ENCODE assay signal across 8 cellular contexts in genomic region chr18:49487711-49488310, GRCh38. TPM values are rescaled to one million over a fixed set of nuclear protein-coding genes. Genes with fewer than 3 reads are reported as not detected.
DNase-seq lines count a peak whose midpoint lies in the region; ATAC-seq and TF ChIP-seq lines count a peak whose summit lies in the region.

No MANE protein-coding gene starts in this region.

- CTCF ChIA-PET in HEK293T (lab: Yijun Ruan, JAX), result interaction anchor here (1.2 kb wide), 1 partner anchor 23 kb away, joined by 3 read pairs; no protein-coding TSS in a partner anchor

- POLR2A ChIA-PET in HEK293T (lab: Yijun Ruan, JAX), result interaction anchor here (1.1 to 2.1 kb wide), 11 partner anchors 8 to 949 kb away, joined by 3 to 12 read pairs (median 5); partner anchors contain the start of genes CTIF and DYM

- peaks cover 28% of the 10 kb centered on the region for H3K36me3 Mint-ChIP-seq in activated naive CD8-positive, alpha-beta T cell

- peaks cover 65% of the 10 kb centered on the region for H3K4me1 Mint-ChIP-seq in activated naive CD8-positive, alpha-beta T cell (ENCODE audit: low read depth)

- H3K9me3 Mint-ChIP-seq in activated naive CD8-positive, alpha-beta T cell (ENCODE audit: low read depth), result no peaks in the 10 kb centered on the region

- peak; percentile 23 for DNase-seq in stimulated activated CD4-positive, alpha-beta T cell treated with anti-CD3 and anti-CD28 coated beads, Interleukin-15, amount 100 ng/mL, for 24 hours
- no peak for DNase-seq in stimulated activated CD4-positive, alpha-beta T cell treated with anti-CD3 and anti-CD28 coated beads, Interleukin-4, amount 100 ng/mL, for 24 hours
- no peak for DNase-seq in lower lobe of right lung
- no peak for DNase-seq in uterus
- DNase-seq in HEK293T (ENCODE audit: extremely low spot score), result no peak
- no peak for DNase-seq in NCI-H446 (lab: John Stamatoyannopoulos, UW)
- DNase-seq in ecto neural progenitor cell (ENCODE audit: low spot score), result no peak

- H3K36me3 ChIP-seq in lower lobe of right lung, result peaks cover 46% of the 10 kb centered on the region
- no peaks in the 10 kb centered on the region for H3K36me3 ChIP-seq in uterus

- no peak for ATAC-seq in lower lobe of right lung

- H3K27ac ChIP-seq in lower lobe of right lung (peak overlapping the region; percentile 96), uterus (peak overlapping the region; percentile 89 to 96)

- H3K4me3 Mint-ChIP-seq in activated naive CD8-positive, alpha-beta T cell, result peak overlapping the region; percentile 96

- intact Hi-C loops in lower lobe of right lung (cut with DNase I), result no loop called here
- intact Hi-C loops in uterus (cut with DNase I; ENCODE audit: low total_unique reads), result loop anchor here (10.0 kb wide), 1 partner anchor 327 kb away; the partner anchor contains the start of gene ACAA2

- H3K27ac Mint-ChIP-seq in activated naive CD8-positive, alpha-beta T cell, result peak overlapping the region; percentile 96

- peaks cover 56% of the 10 kb centered on the region for H3K4me1 ChIP-seq in lower lobe of right lung
- no peaks in the 10 kb centered on the region for H3K4me1 ChIP-seq in uterus

- H3K27me3 Mint-ChIP-seq in activated naive CD8-positive, alpha-beta T cell, result no peaks in the 10 kb centered on the region

- TF ChIP-seq CTCF in lower lobe of right lung (IDR thresholded peaks at IDR 0.05) (no peak), uterus (IDR thresholded peaks at IDR 0.05) (no peak)

- H3K9me3 ChIP-seq in lower lobe of right lung, result no peaks in the 10 kb centered on the region
- H3K9me3 ChIP-seq in uterus, result no peaks in the 10 kb centered on the region

- no peak for TF ChIP-seq POLR2A in uterus (IDR thresholded peaks at IDR 0.05)

- H3K4me3 ChIP-seq in lower lobe of right lung (peak overlapping the region; percentile 75), uterus (peak overlapping the region; percentile 66 to 81)

- H3K27me3 ChIP-seq in lower lobe of right lung (ENCODE audit: low read depth), result no peaks in the 10 kb centered on the region
- no peaks in the 10 kb centered on the region for H3K27me3 ChIP-seq in uterus

TF ChIP-seq in HEK293T, 16 proteins besides CTCF, POLR2A, EP300 and RAD21:
- TF ChIP-seq HDGF (IDR thresholded peaks at IDR 0.05; ENCODE audit: borderline replicate concordance) (no peak), ELF4 (IDR thresholded peaks at IDR 0.05) (no peak), FOXK2 (IDR thresholded peaks at IDR 0.05) (no peak), LEF1 (IDR thresholded peaks at IDR 0.05; ENCODE audit: borderline replicate concordance) (no peak), PKNOX1 (IDR thresholded peaks at IDR 0.05) (no peak), BHLHE40 (IDR thresholded peaks at IDR 0.05; ENCODE audit: borderline replicate concordance) (no peak; the same call in 1 of the 2 replicates), ZNF384 (IDR thresholded peaks at IDR 0.05) (no peak), SUZ12 (IDR thresholded peaks at IDR 0.05) (no peak), ARNT (IDR thresholded peaks at IDR 0.05) (no peak), TARDBP (IDR thresholded peaks at IDR 0.05) (no peak), L3MBTL2 (conservative IDR thresholded peaks at IDR 0.05) (no peak), CTBP1 (IDR thresholded peaks at IDR 0.05; ENCODE audit: borderline replicate concordance) (no peak), FOXA1 (IDR thresholded peaks at IDR 0.05) (no peak), FOXM1 (IDR thresholded peaks at IDR 0.05; ENCODE audit: borderline replicate concordance) (no peak), SP1 (IDR thresholded peaks at IDR 0.05) (no peak), NFRKB (IDR thresholded peaks at IDR 0.05) (no peak)

RNA-seq across cellular contexts. Expression of gene C18orf32, which starts 0.8 kb away (rescaled TPM):
- 60.6 TPM for total RNA-seq in lower lobe of right lung
- 10 to 100 TPM; 20.7 to 42.6 (median 31.9) TPM for total RNA-seq in uterus

RNA-seq across cellular contexts. Expression of gene RPL17, which starts 4.5 kb away (rescaled TPM):
- 1,194 TPM for total RNA-seq in lower lobe of right lung
- total RNA-seq in uterus, result 1,000 to 10,000 TPM; 1,523 to 4,253 (median 3,121) TPM

RNA-seq across cellular contexts. Expression of gene DYM, which starts 27.4 kb away (rescaled TPM):
- total RNA-seq in lower lobe of right lung, result 64.5 TPM
- 100 to 1,000 TPM in 3 of 4 donors, 10 to 100 TPM in 1; 52.3 to 182 (median 127) TPM for total RNA-seq in uterus
